Comparison of ENCODE assay signal across 13 cellular contexts in genomic region chr20:1171461-1172093, GRCh38. TPM values are rescaled to one million over a fixed set of nuclear protein-coding genes. Genes with fewer than 3 reads are reported as not detected.
DNase-seq lines count a peak whose midpoint lies in the region; ATAC-seq, FAIRE-seq and TF ChIP-seq lines count a peak whose summit lies in the region.
"Had no signal": no experiment of that assay in that cellular context is flagged by ENCODE, and none has a peak within 500 bp of the region (broad histone marks: within the 10 kb centered on the region; RNA-seq: fewer than 3 reads in every experiment).

No MANE protein-coding gene starts in this region.

- no peaks in the 10 kb centered on the region for H3K9me3 ChIP-seq in hepatocyte (ENCODE audit: low read depth)
- H3K9me3 ChIP-seq: heart right ventricle had no signal

- peak; percentile 92 for ATAC-seq in GM23338
- peak; percentile 54 for ATAC-seq in SK-N-SH treated with all-trans-retinoic acid at 6 μM for 48 hours
- ATAC-seq in GM18907 (IDR thresholded peaks at IDR 0.05; ENCODE audit: unreplicated experiment): no peak

- no peak overlapping the region for H3K27ac ChIP-seq in GM23338 (ENCODE audit: low read depth)
- no peak overlapping the region for H3K27ac ChIP-seq in hepatocyte
- H3K27ac ChIP-seq: brain microvascular endothelial cell, heart right ventricle, VCaP had no signal

- H3K27me3 ChIP-seq in GM23338 (ENCODE audit: insufficient read depth) (no peaks in the 10 kb centered on the region), hepatocyte (no peaks in the 10 kb centered on the region)
- H3K27me3 ChIP-seq: brain microvascular endothelial cell, heart right ventricle had no signal

- in situ Hi-C loops in ACHN (cut with HindIII; ENCODE audit: low pct_ligation_motif_present, low pct_unique_long_range_greater_than_20kb, low sequenced_read_pairs): no loop called here

- peak; percentile 41 for DNase-seq in ACHN
- peak; percentile 76 for DNase-seq in GM23338 (ENCODE audit: low spot score)
- DNase-seq in hepatocyte (ENCODE audit: low spot score): peak; percentile 79
- no peak for DNase-seq in GF-D8 (lab: John Stamatoyannopoulos, UW)
- DNase-seq in GM12891 (ENCODE audit: insufficient read length, low spot score): no peak
- no peak for DNase-seq in NCI-H510A treated with DMSO at 0.1 percent for 48 hours (lab: John Stamatoyannopoulos, UW)
- DNase-seq: brain microvascular endothelial cell, NCI-H226, occipital lobe had no signal

- H3K4me1 ChIP-seq in GM23338 (ENCODE audit: insufficient read depth) (no peaks in the 10 kb centered on the region), hepatocyte (ENCODE audit: insufficient read depth) (no peaks in the 10 kb centered on the region)
- H3K4me1 ChIP-seq: heart right ventricle had no signal

- WGBS in hepatocyte (ENCODE audit: low lambda C conversion rate, missing lambda C conversion rate): 55% methylated on average over 4 of the region's 4 CpGs

- TF ChIP-seq POLR2A in GM12891 (IDR thresholded peaks at IDR 0.05; ENCODE audit: low read depth, low read length): no peak

- no peaks in the 10 kb centered on the region for H3K9me3 Mint-ChIP-seq in GM23338

- H3K27ac Mint-ChIP-seq in GM23338: no peak overlapping the region

- no peaks in the 10 kb centered on the region for H3K4me1 Mint-ChIP-seq in GM23338

- H4K20me1 ChIP-seq in GM23338 (replicated peaks; ENCODE audit: insufficient read depth) (peaks cover 5% of the 10 kb centered on the region), hepatocyte (ENCODE audit: insufficient read depth, poor library complexity, severe bottlenecking) (no peaks in the 10 kb centered on the region)

- no peak overlapping the region for H3K4me2 ChIP-seq in GM23338
- no peak overlapping the region for H3K4me2 ChIP-seq in hepatocyte

- H3K79me2 ChIP-seq in GM23338 (replicated peaks; ENCODE audit: insufficient read depth): no peaks in the 10 kb centered on the region
- no peaks in the 10 kb centered on the region for H3K79me2 ChIP-seq in hepatocyte

- TF ChIP-seq CTCF in GM23338 (conservative IDR thresholded peaks at IDR 0.05; ENCODE audit: low read depth in 2 of 2) (no peak), hepatocyte (IDR thresholded peaks at IDR 0.05; ENCODE audit: poor library complexity) (no peak)

- H3K9me2 ChIP-seq in GM23338 (ENCODE audit: insufficient read depth) (no peaks in the 10 kb centered on the region), hepatocyte (replicated peaks; ENCODE audit: insufficient read depth) (no peaks in the 10 kb centered on the region)

- H3K4me3 ChIP-seq in GM23338 (no peak overlapping the region), hepatocyte (no peak overlapping the region)
- H3K4me3 ChIP-seq: heart right ventricle had no signal

- H2AFZ ChIP-seq in GM23338 (no peak overlapping the region), hepatocyte (no peak overlapping the region)

- 0 out of 2 replicates have a peak, but pooled peaks cover 2% of the 10 kb centered on the region for H3K36me3 ChIP-seq in GM23338 (ENCODE audit: insufficient read depth)
- H3K36me3 ChIP-seq in hepatocyte (replicated peaks; ENCODE audit: insufficient read depth, low read depth): no peaks in the 10 kb centered on the region

- H3K4me3 Mint-ChIP-seq in GM23338: no peak overlapping the region

- H3F3A ChIP-seq in GM23338 (replicated peaks; ENCODE audit: low read depth): no peaks in the 10 kb centered on the region

- peaks cover 25% of the 10 kb centered on the region for H3K36me3 Mint-ChIP-seq in GM23338 (ENCODE audit: low read depth)

- H3K27me3 Mint-ChIP-seq in GM23338 (ENCODE audit: insufficient read depth, low read depth, poor library complexity): no peaks in the 10 kb centered on the region

- FAIRE-seq in GM12891 (lab: Jason Lieb, UNC): no peak

TF ChIP-seq in GM23338, 12 proteins besides CTCF, POLR2A, EP300 and RAD21 (continues in another document):
- TF ChIP-seq CREB1 (CRISPR knock-in tag; IDR thresholded peaks at IDR 0.05; ENCODE audit: low read depth) (no peak), POLR2AphosphoS5 (IDR thresholded peaks at IDR 0.05; ENCODE audit: low read depth) (no peak), ETS1 (IDR thresholded peaks at IDR 0.05) (no peak), ZNF331 (CRISPR knock-in tag; IDR thresholded peaks at IDR 0.05; ENCODE audit: low read depth) (no peak), STAT1 (IDR thresholded peaks at IDR 0.05; ENCODE audit: unreplicated experiment) (no peak)

TF ChIP-seq in SK-N-SH treated with all-trans-retinoic acid at 6 μM for 48 hours, 23 proteins besides CTCF, POLR2A, EP300 and RAD21 (continues in another document):
- TF ChIP-seq POU6F1 (CRISPR knock-in tag; IDR thresholded peaks at IDR 0.05; ENCODE audit: borderline replicate concordance, low read depth) (no peak), CSRNP3 (CRISPR knock-in tag; IDR thresholded peaks at IDR 0.05) (no peak), SNAI2 (CRISPR knock-in tag; IDR thresholded peaks at IDR 0.05) (no peak)

TF ChIP-seq in GM12891, 5 proteins besides CTCF, POLR2A, EP300 and RAD21:
- no peak for TF ChIP-seq POU2F2 (IDR thresholded peaks at IDR 0.05; ENCODE audit: low read depth, low read length)
- no peak for TF ChIP-seq TAF1 (IDR thresholded peaks at IDR 0.05; ENCODE audit: low read depth, low read length)
- no peak for TF ChIP-seq PAX5 (IDR thresholded peaks at IDR 0.05; ENCODE audit: insufficient read depth, low read length, severe bottlenecking)
- TF ChIP-seq POLR2AphosphoS5 (IDR thresholded peaks at IDR 0.05; ENCODE audit: low read depth, low read length): no peak
- no peak for TF ChIP-seq SPI1 (IDR thresholded peaks at IDR 0.05; ENCODE audit: low read depth, low read length)

RNA-seq across cellular contexts. Expression of gene TMEM74B, which starts 13.2 kb away (rescaled TPM):
- total RNA-seq in GM23338 (2014; rRNA removed; shearing (Covaris generic)): 3.6 and 4.8 TPM in 2 replicates
- polyA plus RNA-seq in GM23338 (2016; fragmentation: Nextera tagmentation; extraction: Ambion mirVana) (1.0 and 1.5 TPM in 2 replicates), hepatocyte (5.5 and 7.3 TPM in 2 replicates)
- 5.2 and 9.4 TPM in 2 replicates for total RNA-seq in hepatocyte
- 0.13 TPM for polyA plus RNA-seq in GM12891 (2012; ENCODE audit: low read depth, missing spikeins)

RNA-seq across cellular contexts. Expression of gene C20orf202, which starts 31.7 kb away (rescaled TPM):
- not detected in 2 replicates for total RNA-seq in GM23338 (2014; rRNA removed; shearing (Covaris generic))
- polyA plus RNA-seq in GM23338 (2016; fragmentation: Nextera tagmentation; extraction: Ambion mirVana): 0.17 TPM in 1 of 2 replicates, not detected in the other
- 1.4 and 1.6 TPM in 2 replicates for total RNA-seq in hepatocyte
- 0.35 and 0.84 TPM in 2 replicates for polyA plus RNA-seq in hepatocyte
- polyA plus RNA-seq in GM12891 (2012; ENCODE audit: low read depth, missing spikeins): not detected

RNA-seq across cellular contexts. Expression of gene PSMF1, which starts 53.2 kb away (rescaled TPM):
- total RNA-seq in GM23338 (2014; rRNA removed; shearing (Covaris generic)): 46.5 and 84.2 TPM in 2 replicates
- 70.4 and 73.7 TPM in 2 replicates for polyA plus RNA-seq in GM23338 (2016; fragmentation: Nextera tagmentation; extraction: Ambion mirVana)
- 65.2 and 97.3 TPM in 2 replicates for total RNA-seq in hepatocyte
- 125 and 126 TPM in 2 replicates for polyA plus RNA-seq in hepatocyte
- 100 TPM for polyA plus RNA-seq in GM12891 (2012; ENCODE audit: low read depth, missing spikeins)

RNA-seq across cellular contexts. Expression of gene RAD21L1, which starts 54.3 kb away (rescaled TPM):
- 0.10 TPM in 1 of 2 replicates, not detected in the other for total RNA-seq in GM23338 (2014; rRNA removed; shearing (Covaris generic))
- polyA plus RNA-seq in GM23338 (2016; fragmentation: Nextera tagmentation; extraction: Ambion mirVana): 0.38 and 0.95 TPM in 2 replicates
- total RNA-seq in hepatocyte: not detected in 2 replicates
- not detected in 2 replicates for polyA plus RNA-seq in hepatocyte
- not detected for polyA plus RNA-seq in GM12891 (2012; ENCODE audit: low read depth, missing spikeins)
- total RNA-seq: heart right ventricle, occipital lobe had no signal
- polyA plus RNA-seq: heart right ventricle had no signal

Comparison
In these comparisons a context has a peak if more than half of its experiments do, and no peak if none do; other contexts are left out.
1. DNase-seq: peak in ACHN (single experiment), GM23338 (single experiment) and hepatocyte (single experiment); none in GF-D8 (single experiment), GM12891 (single experiment) and NCI-H510A treated with DMSO at 0.1 percent for 48 hours (single experiment).